Comparison of ENCODE assay signal across 1 cellular context in genomic region chr1:116418091-116418830, GRCh38.
A peak's percentile ranks its signal among the peaks of the same experiment; 100 is the strongest.
TF ChIP-seq lines count a peak whose summit lies in the region.

No MANE protein-coding gene starts in this region.

TF ChIP-seq in HepG2, 621 proteins besides CTCF, POLR2A, EP300 and RAD21 (continued from another document and continues in another):
- 0 out of 2 replicates have a peak, but pooled peaks have one; percentile 50 for TF ChIP-seq E2F5 (CRISPR knock-in tag; conservative IDR thresholded peaks at IDR 0.05)
- TF ChIP-seq ZNF567 (CRISPR knock-in tag; IDR thresholded peaks at IDR 0.05; ENCODE audit: borderline replicate concordance) = peak; percentile 42; the same call in 1 of the 2 replicates
- TF ChIP-seq MIER3 (CRISPR knock-in tag; IDR thresholded peaks at IDR 0.05; ENCODE audit: borderline replicate concordance) = peak; percentile 69; the same call in 1 of the 2 replicates
- no peak for TF ChIP-seq ATF6 (CRISPR knock-in tag; conservative IDR thresholded peaks at IDR 0.05)
- peak; percentile 86 for TF ChIP-seq NFAT5 (CRISPR knock-in tag; IDR thresholded peaks at IDR 0.05)
- TF ChIP-seq ARNT2 (CRISPR knock-in tag; IDR thresholded peaks at IDR 0.05; ENCODE audit: low read depth) = peak; percentile 71; the same call in 1 of the 2 replicates
- TF ChIP-seq ZNF891 (CRISPR knock-in tag; IDR thresholded peaks at IDR 0.05) = peak; percentile 94
- 0 out of 2 replicates have a peak, but pooled peaks have one; percentile 53 for TF ChIP-seq ZFYVE20 (CRISPR knock-in tag; IDR thresholded peaks at IDR 0.05; ENCODE audit: borderline replicate concordance, low read depth)
- TF ChIP-seq ZNF430 (CRISPR knock-in tag; IDR thresholded peaks at IDR 0.05) = peak; percentile 40; the same call in 1 of the 2 replicates
- TF ChIP-seq ZNF451 (CRISPR knock-in tag; IDR thresholded peaks at IDR 0.05) = peak; percentile 31; the same call in 1 of the 2 replicates
- peak; percentile 79 for TF ChIP-seq PITX1 (CRISPR knock-in tag; IDR thresholded peaks at IDR 0.05)
- TF ChIP-seq KLF12 (CRISPR knock-in tag; IDR thresholded peaks at IDR 0.05; ENCODE audit: borderline replicate concordance) = 0 out of 2 replicates have a peak, but pooled peaks have one; percentile 43
- TF ChIP-seq PHB2 (IDR thresholded peaks at IDR 0.05; ENCODE audit: partially characterized antibody) = no peak
- TF ChIP-seq ZNF75D (CRISPR knock-in tag; IDR thresholded peaks at IDR 0.05; ENCODE audit: borderline replicate concordance) = no peak
- TF ChIP-seq ZNF772 (CRISPR knock-in tag; IDR thresholded peaks at IDR 0.05) = peak; percentile 80; the same call in 1 of the 2 replicates
- TF ChIP-seq PREB (CRISPR knock-in tag; IDR thresholded peaks at IDR 0.05) = no peak
- TF ChIP-seq FOXO1 (CRISPR knock-in tag; IDR thresholded peaks at IDR 0.05) = peak; percentile 81
- TF ChIP-seq HNF4G (IDR thresholded peaks at IDR 0.05; ENCODE audit: borderline replicate concordance, low read depth, low read length) = peak; percentile 26; the same call in 1 of the 2 replicates
- TF ChIP-seq HNF4G (CRISPR knock-in tag; IDR thresholded peaks at IDR 0.05; ENCODE audit: borderline replicate concordance, low read depth) = peak; percentile 47; the same call in 1 of the 2 replicates
- no peak for TF ChIP-seq LCORL (IDR thresholded peaks at IDR 0.05)
- no peak; the same call in 1 of the 2 replicates for TF ChIP-seq LCORL (CRISPR knock-in tag; IDR thresholded peaks at IDR 0.05)
- TF ChIP-seq ERF (CRISPR knock-in tag; IDR thresholded peaks at IDR 0.05) = peak; percentile 51; the same call in 1 of the 2 replicates
- TF ChIP-seq ZNF230 (CRISPR knock-in tag; IDR thresholded peaks at IDR 0.05) = peak; percentile 49; the same call in 1 of the 2 replicates
- peak; percentile 65; the same call in 1 of the 2 replicates for TF ChIP-seq RXRB (CRISPR knock-in tag; IDR thresholded peaks at IDR 0.05; ENCODE audit: borderline replicate concordance)
- no peak for TF ChIP-seq ZNF761 (CRISPR knock-in tag; conservative IDR thresholded peaks at IDR 0.05)
- TF ChIP-seq ZC3H13 (CRISPR knock-in tag; IDR thresholded peaks at IDR 0.05) = 0 out of 2 replicates have a peak, but pooled peaks have one; percentile 49
- TF ChIP-seq YY1 (IDR thresholded peaks at IDR 0.05; ENCODE audit: insufficient read depth, insufficient replicate concordance, low read depth, low read length) = peak; percentile 81
- TF ChIP-seq ZNF367 (CRISPR knock-in tag; IDR thresholded peaks at IDR 0.05; ENCODE audit: borderline replicate concordance) = no peak
- TF ChIP-seq ZNF672 (CRISPR knock-in tag; IDR thresholded peaks at IDR 0.05) = 0 out of 2 replicates have a peak, but pooled peaks have one; percentile 41
- TF ChIP-seq ZNF3 (CRISPR knock-in tag; IDR thresholded peaks at IDR 0.05) = 0 out of 2 replicates have a peak, but pooled peaks have one; percentile 25
- TF ChIP-seq NFE2L1 (CRISPR knock-in tag; IDR thresholded peaks at IDR 0.05; ENCODE audit: borderline replicate concordance) = 0 out of 2 replicates have a peak, but pooled peaks have one; percentile 49
- no peak for TF ChIP-seq ZNF296 (CRISPR knock-in tag; conservative IDR thresholded peaks at IDR 0.05)
- TF ChIP-seq ZNF740 (CRISPR knock-in tag; IDR thresholded peaks at IDR 0.05) = peak; percentile 80; the same call in 1 of the 2 replicates
- no peak for TF ChIP-seq ATM (IDR thresholded peaks at IDR 0.05; ENCODE audit: borderline replicate concordance)
- TF ChIP-seq HOXA9 (CRISPR knock-in tag; IDR thresholded peaks at IDR 0.05; ENCODE audit: borderline replicate concordance) = no peak
- peak; percentile 79 for TF ChIP-seq ZNF446 (CRISPR knock-in tag; IDR thresholded peaks at IDR 0.05)
- TF ChIP-seq ZMYM3 (CRISPR knock-in tag; IDR thresholded peaks at IDR 0.05) = peak; percentile 91
- TF ChIP-seq MTA1 (CRISPR knock-in tag; IDR thresholded peaks at IDR 0.05; ENCODE audit: borderline replicate concordance) = peak; percentile 79; the same call in 1 of the 2 replicates
- TF ChIP-seq ZNF766 (CRISPR knock-in tag; IDR thresholded peaks at IDR 0.05; ENCODE audit: borderline replicate concordance) = 0 out of 2 replicates have a peak, but pooled peaks have one; percentile 88
- TF ChIP-seq SOX5 (CRISPR knock-in tag; IDR thresholded peaks at IDR 0.05; ENCODE audit: borderline replicate concordance) = 0 out of 2 replicates have a peak, but pooled peaks have one; percentile 56
- TF ChIP-seq NFYC (CRISPR knock-in tag; IDR thresholded peaks at IDR 0.05) = peak; percentile 63
- no peak for TF ChIP-seq SOX13 (IDR thresholded peaks at IDR 0.05)
- peak in 1 of 2 experiments; percentile 71; a peak in 2 of 4 replicates for TF ChIP-seq SOX13 (CRISPR knock-in tag; conservative IDR thresholded peaks at IDR 0.05 in 1 of 2, IDR thresholded peaks at IDR 0.05 in 1 of 2)
- peak; percentile 88 for TF ChIP-seq MXD3 (CRISPR knock-in tag; IDR thresholded peaks at IDR 0.05)
- TF ChIP-seq ZNF598 (CRISPR knock-in tag; IDR thresholded peaks at IDR 0.05; ENCODE audit: borderline replicate concordance) = peak; percentile 49; the same call in 1 of the 2 replicates
- no peak for TF ChIP-seq GTF3A (CRISPR knock-in tag; conservative IDR thresholded peaks at IDR 0.05)
- no peak for TF ChIP-seq EZH2 (conservative IDR thresholded peaks at IDR 0.05; ENCODE audit: low read depth, low read length)
- no peak for TF ChIP-seq THAP8 (CRISPR knock-in tag; IDR thresholded peaks at IDR 0.05; ENCODE audit: borderline replicate concordance)
- TF ChIP-seq TEAD2 (CRISPR knock-in tag; IDR thresholded peaks at IDR 0.05) = no peak
- TF ChIP-seq TSC22D2 (CRISPR knock-in tag; IDR thresholded peaks at IDR 0.05; ENCODE audit: borderline replicate concordance) = peak; percentile 88; the same call in 1 of the 2 replicates
- no peak for TF ChIP-seq ZNF839 (CRISPR knock-in tag; IDR thresholded peaks at IDR 0.05; ENCODE audit: borderline replicate concordance)
- TF ChIP-seq ZNF572 (CRISPR knock-in tag; IDR thresholded peaks at IDR 0.05) = 0 out of 2 replicates have a peak, but pooled peaks have one; percentile 51
- TF ChIP-seq FLYWCH1 (CRISPR knock-in tag; IDR thresholded peaks at IDR 0.05) = peak; percentile 39; the same call in 1 of the 2 replicates
- TF ChIP-seq TFDP2 (CRISPR knock-in tag; IDR thresholded peaks at IDR 0.05) = peak; percentile 91
- peak; percentile 85 for TF ChIP-seq TBX2 (CRISPR knock-in tag; IDR thresholded peaks at IDR 0.05; ENCODE audit: borderline replicate concordance)
- TF ChIP-seq ZBTB39 (CRISPR knock-in tag; IDR thresholded peaks at IDR 0.05) = peak; percentile 64; the same call in 1 of the 2 replicates
